ENCODE assay signal across 8 cellular contexts in the genomic region with DNA sequence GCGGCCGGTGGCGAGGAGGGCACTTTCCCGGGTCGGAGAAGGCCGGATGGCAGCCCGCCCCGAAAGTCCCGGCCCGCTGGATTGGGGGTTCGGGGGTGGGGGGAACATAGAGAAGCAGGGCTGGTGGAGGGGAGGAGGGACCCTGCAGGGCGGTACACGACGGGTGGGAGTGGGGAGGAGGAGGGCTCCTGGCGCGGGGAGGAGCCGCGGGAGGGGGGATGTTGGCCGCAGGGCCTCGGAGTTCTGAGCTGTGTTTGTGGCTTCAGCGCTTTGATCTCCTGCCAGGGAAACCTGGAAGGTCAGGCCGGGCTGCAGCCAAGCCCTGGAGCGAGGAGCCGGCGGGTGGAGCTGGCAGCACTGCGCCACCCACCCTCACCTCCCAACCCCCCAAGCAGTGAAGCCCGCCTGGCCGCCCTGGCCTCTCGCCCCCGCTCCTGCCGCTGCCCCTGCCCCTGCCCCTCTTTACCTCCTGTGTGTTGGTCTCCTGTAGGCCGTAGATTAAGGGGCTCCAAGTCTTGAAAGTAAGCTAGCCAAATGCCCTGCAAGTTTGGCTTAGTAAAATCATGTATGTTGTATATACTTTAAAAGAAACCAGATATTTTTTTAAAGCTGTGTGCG. TPM values are rescaled to one million over a fixed set of nuclear protein-coding genes. Genes with fewer than 3 reads are reported as not detected.
DNase-seq lines count a peak whose midpoint lies in the region; ATAC-seq and TF ChIP-seq lines count a peak whose summit lies in the region.

No MANE protein-coding gene starts in this region.

- H2AFZ ChIP-seq in osteoblast (ENCODE audit: low read length), result peak overlapping the region; percentile 86

- H3K4me1 ChIP-seq in adipocyte (ENCODE audit: control insufficient read depth, insufficient read depth, low read length) (peaks cover 21% of the 10 kb centered on the region), cardiac muscle cell (ENCODE audit: low read depth) (peaks cover 51% of the 10 kb centered on the region), osteoblast (ENCODE audit: insufficient read depth, low read length) (peaks cover 27% of the 10 kb centered on the region)

- H3K36me3 ChIP-seq in adipocyte (ENCODE audit: control insufficient read depth, insufficient read depth, low read length, severe bottlenecking) (no peaks in the 10 kb centered on the region), cardiac muscle cell (no peaks in the 10 kb centered on the region), osteoblast (ENCODE audit: insufficient read depth, low read length) (no peaks in the 10 kb centered on the region)

- H3K79me2 ChIP-seq in osteoblast (ENCODE audit: insufficient read depth, low read length), result peaks cover 3% of the 10 kb centered on the region

- peak; percentile 91 for DNase-seq in AG08396 (ENCODE audit: low spot score)
- peak; percentile 89 for DNase-seq in HT1080 (ENCODE audit: low read depth)
- peak; percentile 68 for DNase-seq in adipocyte (ENCODE audit: low read depth)
- DNase-seq in cardiac muscle cell (ENCODE audit: low read depth in 1 of 2, low spot score in 1 of 2), result peak; percentile 86 to 93
- DNase-seq in osteoblast (ENCODE audit: insufficient read length, low spot score, missing footprints), result peak; percentile 90
- DNase-seq in NCI-H1436 (lab: John Stamatoyannopoulos, UW), result no peak

- H3K9me3 ChIP-seq in adipocyte (ENCODE audit: control insufficient read depth, low read length) (no peaks in the 10 kb centered on the region), cardiac muscle cell (ENCODE audit: low read depth) (no peaks in the 10 kb centered on the region), osteoblast (ENCODE audit: low read depth, low read length) (no peaks in the 10 kb centered on the region)

- H3K27ac ChIP-seq in cardiac muscle cell (peak overlapping the region; percentile 93), osteoblast (ENCODE audit: low read depth, low read length) (peak overlapping the region; percentile 94)

- H3K9ac ChIP-seq in adipocyte (ENCODE audit: low read length), result peak overlapping the region; percentile 68

- ATAC-seq in HG03045 (IDR thresholded peaks at IDR 0.05; ENCODE audit: unreplicated experiment) (no peak), GM21576 (IDR thresholded peaks at IDR 0.05; ENCODE audit: unreplicated experiment) (no peak)

- H3K27me3 ChIP-seq in adipocyte (replicated peaks; ENCODE audit: control insufficient read depth, insufficient read depth, low read length), result no peaks in the 10 kb centered on the region
- H3K27me3 ChIP-seq in cardiac muscle cell, result no peaks in the 10 kb centered on the region
- no peaks in the 10 kb centered on the region for H3K27me3 ChIP-seq in osteoblast (ENCODE audit: insufficient read depth, low read length)

- H3K4me3 ChIP-seq in adipocyte (ENCODE audit: low read length), result peak overlapping the region; percentile 39
- H3K4me3 ChIP-seq in cardiac muscle cell, result peak overlapping the region; percentile 28
- peak overlapping the region; percentile 60 for H3K4me3 ChIP-seq in osteoblast (ENCODE audit: insufficient read depth, low read length)

- no peak for TF ChIP-seq CTCF in cardiac muscle cell (IDR thresholded peaks at IDR 0.05; ENCODE audit: low read depth, low read length)
- TF ChIP-seq CTCF in osteoblast (IDR thresholded peaks at IDR 0.05; ENCODE audit: extremely low read depth, low read depth, low read length), result no peak

- H3K4me2 ChIP-seq in osteoblast (ENCODE audit: insufficient read depth, low read length), result peak overlapping the region; percentile 80

- H4K20me1 ChIP-seq in osteoblast (ENCODE audit: insufficient read depth, low read length), result no peaks in the 10 kb centered on the region

RNA-seq across cellular contexts. Expression of a gene that starts 30.9 kb away (rescaled TPM):
- total RNA-seq in HT1080 (2014; rRNA removed; shearing (Covaris generic)), result not detected in 2 replicates
- not detected in 2 replicates for polyA plus RNA-seq in HT1080 (2015; cell fraction: cytosol; rRNA removed)
- polyA plus RNA-seq in HT1080 (2015; cell fraction: nucleus; rRNA removed), result not detected in 2 replicates
- total RNA-seq in cardiac muscle cell (not detected in 2 replicates), osteoblast (not detected in 2 replicates)
- polyA plus RNA-seq in cardiac muscle cell, result not detected in 2 replicates

RNA-seq across cellular contexts. Expression of a gene that starts 42.1 kb away (rescaled TPM):
- 0.92 and 2.7 TPM in 2 replicates for total RNA-seq in HT1080 (2014; rRNA removed; shearing (Covaris generic))
- 3.3 and 4.3 TPM in 2 replicates for polyA plus RNA-seq in HT1080 (2015; cell fraction: cytosol; rRNA removed)
- polyA plus RNA-seq in HT1080 (2015; cell fraction: nucleus; rRNA removed), result 1.9 and 3.5 TPM in 2 replicates
- total RNA-seq in cardiac muscle cell, result 19.0 and 20.3 TPM in 2 replicates
- 18.0 and 18.1 TPM in 2 replicates for polyA plus RNA-seq in cardiac muscle cell
- 6.5 and 7.7 TPM in 2 replicates for total RNA-seq in osteoblast
